ENCODE assay signal across 8 cellular contexts in genomic region chr15:59437777-59438574, GRCh38. TPM values are rescaled to one million over a fixed set of nuclear protein-coding genes. Genes with fewer than 3 reads are reported as not detected.
DNase-seq lines count a peak whose midpoint lies in the region; ATAC-seq and TF ChIP-seq lines count a peak whose summit lies in the region.

FAM81A (plus strand) TSS chr15:59438186; CDS start chr15:59458627, 20,441 bp downstream.

- H3K4me3 ChIP-seq in ACC112 (ENCODE audit: low read depth, low read length), result peak within 1 kb of the TSS; percentile 79
- peak within 1 kb of the TSS; percentile 35 for H3K4me3 ChIP-seq in effector memory CD4-positive, alpha-beta T cell (ENCODE audit: insufficient read depth, low read depth, low read length, poor library complexity, severe bottlenecking)

- peaks cover 7% of the 10 kb centered on the region for H3K4me1 ChIP-seq in ACC112 (ENCODE audit: control insufficient read depth, insufficient read depth, low read length, unreplicated experiment)
- peaks cover 7% of the 10 kb centered on the region for H3K4me1 ChIP-seq in effector memory CD4-positive, alpha-beta T cell (ENCODE audit: control insufficient read depth, insufficient read depth, low read length, poor library complexity, severe bottlenecking)

- peak; percentile 44 for TF ChIP-seq POLR2A in GM15510 (IDR thresholded peaks at IDR 0.05; ENCODE audit: borderline replicate concordance, extremely low read depth, insufficient read length)

- H3K27me3 ChIP-seq in ACC112 (ENCODE audit: insufficient read depth, low read length), result peaks cover 67% of the 10 kb centered on the region
- H3K27me3 ChIP-seq in effector memory CD4-positive, alpha-beta T cell (replicated peaks; ENCODE audit: control insufficient read depth, insufficient read depth, low read length, poor library complexity, severe bottlenecking), result peaks cover 19% of the 10 kb centered on the region

- peak within 1 kb of the TSS; percentile 72 for H2AFZ ChIP-seq in ACC112 (ENCODE audit: low read length, unreplicated experiment)

- no peaks in the 10 kb centered on the region for H3K9me3 ChIP-seq in effector memory CD4-positive, alpha-beta T cell (ENCODE audit: control insufficient read depth, low read length)

- no peaks in the 10 kb centered on the region for H3K36me3 ChIP-seq in ACC112 (ENCODE audit: insufficient read depth, low read length)
- no peaks in the 10 kb centered on the region for H3K36me3 ChIP-seq in effector memory CD4-positive, alpha-beta T cell (ENCODE audit: control insufficient read depth, insufficient read depth, low read length)

- peak; percentile 48 for DNase-seq in NCI-H1694 (lab: John Stamatoyannopoulos, UW)
- DNase-seq in activated CD4-positive, alpha-beta T cell treated with anti-CD3 and anti-CD28 coated beads for 48 hours, result peak; percentile 50
- no peak for DNase-seq in effector memory CD4-positive, alpha-beta T cell
- DNase-seq in lung microvascular endothelial cell (ENCODE audit: low read depth in 2 of 2), result peak; percentile 50 to 63
- DNase-seq in stimulated activated CD8-positive, alpha-beta memory T cell treated with anti-CD3 and anti-CD28 coated beads, Interleukin-15, amount 100 ng/mL, for 24 hours (ENCODE audit: low read depth), result peak; percentile 6

- no peaks in the 10 kb centered on the region for H3K79me2 ChIP-seq in ACC112 (ENCODE audit: control insufficient read depth, insufficient read depth, low read length, unreplicated experiment)

- ATAC-seq in HG02870 (IDR thresholded peaks at IDR 0.05; ENCODE audit: unreplicated experiment), result peak; percentile 55

- no peak within 1 kb of the TSS for H3K27ac ChIP-seq in ACC112 (ENCODE audit: low read depth, low read length)
- H3K27ac ChIP-seq in effector memory CD4-positive, alpha-beta T cell (ENCODE audit: insufficient read depth, low read length, poor library complexity, severe bottlenecking), result no peak within 1 kb of the TSS

RNA-seq across cellular contexts. Expression of gene FAM81A, which starts in this region (rescaled TPM):
- not detected in 2 replicates for total RNA-seq in lung microvascular endothelial cell

Comparison
In these comparisons a context has a peak if more than half of its experiments do, and no peak if none do; other contexts are left out.
1. Peak in DNase-seq in lung microvascular endothelial cell; RNA of the gene not detected or under 1 TPM.
2. DNase-seq: peak in NCI-H1694 (single experiment), activated CD4-positive, alpha-beta T cell treated with anti-CD3 and anti-CD28 coated beads for 48 hours (single experiment) and stimulated activated CD8-positive, alpha-beta memory T cell treated with anti-CD3 and anti-CD28 coated beads, Interleukin-15, amount 100 ng/mL, for 24 hours (single experiment); none in effector memory CD4-positive, alpha-beta T cell (0 of 3).